ENCODE assay signal across 15 cellular contexts in the genomic region with DNA sequence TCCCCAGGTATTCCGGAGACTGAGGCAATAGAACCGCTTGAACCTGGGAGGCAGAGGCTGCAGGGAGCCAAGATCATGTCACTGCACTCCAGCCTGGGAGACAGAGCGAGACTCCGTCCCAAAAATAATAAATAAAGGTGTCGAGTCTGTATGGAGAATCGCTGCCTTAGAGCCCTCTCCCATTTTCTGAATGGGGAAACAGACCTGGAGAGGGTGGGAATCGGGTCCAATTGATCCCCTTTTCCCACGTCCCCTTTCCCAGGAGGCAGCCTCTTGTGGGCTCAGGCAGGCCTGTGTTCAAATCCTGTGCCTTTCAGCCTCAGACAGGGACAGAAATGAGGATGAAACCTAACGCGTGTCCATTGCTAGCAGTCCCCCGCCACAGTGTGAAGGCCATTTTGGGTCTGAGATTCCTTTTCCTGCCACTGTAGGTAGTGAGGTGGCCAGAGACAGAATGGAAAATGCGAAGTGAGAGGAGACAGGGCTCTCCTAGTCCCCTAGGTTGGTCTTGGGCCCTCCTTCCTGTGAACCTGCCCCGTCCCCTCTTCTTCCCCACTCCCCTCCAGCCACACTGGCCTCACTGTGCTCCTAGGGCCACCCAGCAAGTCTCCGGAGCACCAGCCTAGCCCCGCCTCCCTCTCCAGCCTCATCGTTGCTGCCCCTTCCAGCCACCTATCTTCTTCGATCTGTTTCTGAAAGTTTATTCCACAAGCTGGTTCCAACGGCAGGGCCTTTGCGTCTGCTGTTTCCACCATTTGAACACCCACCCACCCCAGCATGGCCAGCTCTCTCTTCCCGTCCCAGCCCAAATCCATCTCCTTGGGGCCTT. TPM values are rescaled to one million over a fixed set of nuclear protein-coding genes. Genes with fewer than 3 reads are reported as not detected.
DNase-seq lines count a peak whose midpoint lies in the region; ATAC-seq, FAIRE-seq and TF ChIP-seq lines count a peak whose summit lies in the region.
"Had no signal": no experiment of that assay in that cellular context is flagged by ENCODE, and none has a peak within 500 bp of the region (broad histone marks: within the 10 kb centered on the region; RNA-seq: fewer than 3 reads in every experiment).

No MANE protein-coding gene starts in this region.

- peaks cover 28% of the 10 kb centered on the region for H3K4me1 ChIP-seq in HepG2 (ENCODE audit: insufficient read depth, low read length)
- H3K4me1 ChIP-seq in right lobe of liver, result peaks cover 0 to 23% (median 14%) of the 10 kb centered on the region in 4 donors

- no peaks in the 10 kb centered on the region; a peak in 1 of 5 replicates for H3K27me3 ChIP-seq in HepG2 (ENCODE audit: control insufficient read depth in 1 of 2, insufficient read depth in 2 of 2, low read length in 2 of 2)
- no peaks in the 10 kb centered on the region for H3K27me3 ChIP-seq in right lobe of liver
- H3K27me3 ChIP-seq: pancreas, suprapubic skin had no signal

- WGBS in HepG2 (ENCODE audit: low lambda C conversion rate), result 77% methylated on average over 19 of the region's 20 CpGs
- 66% methylated on average over 15 of the region's 20 CpGs for WGBS in right lobe of liver (ENCODE audit: insufficient coverage, low coverage, low lambda C conversion rate, missing lambda C conversion rate)
- 54 to 70% (median 59%) methylated on average over 20 of the region's 20 CpGs for WGBS in adipose tissue, 3 donors

- H3K27ac ChIP-seq in HepG2 (ENCODE audit: extremely low read length, insufficient read depth, low read length) (peak overlapping the region; percentile 14), right lobe of liver (no peak overlapping the region), adipose tissue (ENCODE audit: low read depth, low read length) (peak overlapping the region; percentile 13)
- H3K27ac ChIP-seq: pancreas, suprapubic skin had no signal

- peaks cover 19% of the 10 kb centered on the region for H3K79me2 ChIP-seq in HepG2 (ENCODE audit: insufficient read depth, low read length)

- TF ChIP-seq CTCF in HepG2 (CRISPR knock-in tag; IDR thresholded peaks at IDR 0.05) (no peak), right lobe of liver (IDR thresholded peaks at IDR 0.05) (no peak)

- H3K4me2 ChIP-seq in HepG2 (ENCODE audit: low read depth, low read length), result no peak overlapping the region

- no TSS peak for BruUV-seq in HepG2 (replicated peaks; lab: Mats Ljungman, UMichigan)

- H3K27ac Mint-ChIP-seq in naive thymus-derived CD8-positive, alpha-beta T cell, result peak overlapping the region in 8 of 10 donors; percentile 58 to 100 (median 78)

- POLR2A ChIA-PET in HepG2 (lab: Yijun Ruan, JAX), result no interaction called here
- POLR2A ChIA-PET in naive thymus-derived CD8-positive, alpha-beta T cell (lab: Charles Lee), result interaction anchor here (1.2 to 3.9 kb wide), 2 partner anchors 32 to 41 kb away, joined by 6 to 54 read pairs; a partner anchor contains a TSS

- no peak overlapping the region for H2AFZ ChIP-seq in HepG2 (ENCODE audit: low read length)

- H4K20me1 ChIP-seq in HepG2 (ENCODE audit: insufficient read depth, low read length), result peaks cover 7% of the 10 kb centered on the region

- H3K4me3 Mint-ChIP-seq in naive thymus-derived CD8-positive, alpha-beta T cell, result peak overlapping the region in 3 of 10 donors; percentile 6 to 32 (median 15)
- H3K4me3 Mint-ChIP-seq: CD8-positive, alpha-beta T cell; central memory CD8-positive, alpha-beta T cell had no signal

- peaks cover 0 to 2% (median 0%) of the 10 kb centered on the region in 5 donors for H3K27me3 Mint-ChIP-seq in naive thymus-derived CD8-positive, alpha-beta T cell
- H3K27me3 Mint-ChIP-seq: central memory CD8-positive, alpha-beta T cell had no signal

- CTCF ChIA-PET in HepG2 (lab: Yijun Ruan, JAX; ENCODE audit: low intra/inter-chr PET ratio, low total read pairs), result no interaction called here

- DNase-seq in HepG2 (ENCODE audit: low spot score), result no peak
- no peak for DNase-seq in right lobe of liver
- DNase-seq in naive thymus-derived CD8-positive, alpha-beta T cell, result no peak
- no peak for DNase-seq in activated gamma-delta T cell treated with Interleukin-2 at 50 U/mL for 16 hours
- no peak for DNase-seq in NCI-H1436 treated with DMSO at 0.1 percent for 48 hours (lab: John Stamatoyannopoulos, UW)
- DNase-seq: CD8-positive, alpha-beta T cell; left colon; NCI-H1092 treated with DMSO at 0.1 percent for 48 hours; stimulated activated CD4-positive, alpha-beta T cell treated with anti-CD3 and anti-CD28 coated beads, Interleukin-4, amount 100 ng/mL, for 24 hours had no signal

- H3K9me3 ChIP-seq in HepG2 (ENCODE audit: low read length), result no peaks in the 10 kb centered on the region
- no peaks in the 10 kb centered on the region for H3K9me3 ChIP-seq in right lobe of liver
- H3K9me3 ChIP-seq: pancreas, suprapubic skin had no signal

- TF ChIP-seq EP300 in HepG2 (IDR thresholded peaks at IDR 0.05; ENCODE audit: low read depth in 2 of 2, low read length in 2 of 2), result no peak
- no peak for TF ChIP-seq EP300 in HepG2 (CRISPR knock-in tag; IDR thresholded peaks at IDR 0.05; ENCODE audit: borderline replicate concordance)

- FAIRE-seq in HepG2 (lab: Jason Lieb, UNC), result no peak
- FAIRE-seq: pancreas had no signal

- ATAC-seq in HepG2, result no peak
- no peak for ATAC-seq in right lobe of liver
- ATAC-seq in naive thymus-derived CD8-positive, alpha-beta T cell, result no peak
- ATAC-seq in GM18520 (IDR thresholded peaks at IDR 0.05; ENCODE audit: unreplicated experiment), result no peak
- no peak for ATAC-seq in HG03108 (IDR thresholded peaks at IDR 0.05; ENCODE audit: unreplicated experiment)
- ATAC-seq: CD8-positive, alpha-beta T cell; left colon; pancreas had no signal

- H3K4me1 Mint-ChIP-seq in naive thymus-derived CD8-positive, alpha-beta T cell, result peaks cover 19 to 45% (median 37%) of the 10 kb centered on the region in 4 donors

- no peak for TF ChIP-seq RAD21 in HepG2 (CRISPR knock-in tag; IDR thresholded peaks at IDR 0.05)

- H3K36me3 ChIP-seq in HepG2 (replicated peaks in 1 of 2; ENCODE audit: control insufficient read depth in 1 of 2, insufficient read depth in 2 of 2, low read length in 2 of 2), result peaks cover 17% of the 10 kb centered on the region in 2 experiments; a peak in 4 of 5 replicates
- H3K36me3 ChIP-seq in right lobe of liver, result peaks cover 0 to 13% (median 0%) of the 10 kb centered on the region in 4 donors

- peaks cover 0 to 10% (median 4%) of the 10 kb centered on the region in 3 donors for H3K36me3 Mint-ChIP-seq in naive thymus-derived CD8-positive, alpha-beta T cell

- peak in 1 of 2 experiments; percentile 32; a peak in 2 of 4 replicates for TF ChIP-seq POLR2A in HepG2 (IDR thresholded peaks at IDR 0.05; ENCODE audit: insufficient read depth in 1 of 2, low read depth in 2 of 2, low read length in 2 of 2)
- no peak for TF ChIP-seq POLR2A in right lobe of liver (IDR thresholded peaks at IDR 0.05)

- intact Hi-C loops in HepG2 (cut with micrococcal nuclease; ENCODE audit: unreplicated experiment), result loop anchor here (10.0 kb wide), 1 partner anchor 103 kb away; a partner anchor contains a TSS
- intact Hi-C loops in right lobe of liver (cut with DNase I), result no loop called here

- H3K9me3 Mint-ChIP-seq in naive thymus-derived CD8-positive, alpha-beta T cell, result no peaks in the 10 kb centered on the region
- H3K9me3 Mint-ChIP-seq: CD8-positive, alpha-beta T cell; central memory CD8-positive, alpha-beta T cell had no signal

- H3K4me3 ChIP-seq in HepG2 (replicated peaks in 1 of 3; ENCODE audit: insufficient read depth in 1 of 3, low read depth in 2 of 3, low read length in 3 of 3), result no peak overlapping the region
- H3K4me3 ChIP-seq in right lobe of liver, result no peak overlapping the region
- H3K4me3 ChIP-seq: pancreas, suprapubic skin had no signal

- 0 out of 2 replicates have a peak overlapping the region, but pooled peaks have one; percentile 16 for H3K9ac ChIP-seq in HepG2 (ENCODE audit: insufficient read depth, low read depth, low read length)

- in situ Hi-C loops in HepG2 (cut with HindIII; ENCODE audit: extremely low pct_ligation_motif_present, low pct_unique_long_range_greater_than_20kb), result no loop called here

RNA-seq across cellular contexts. Expression of a gene that starts 2.7 kb away (rescaled TPM):
- 47.4 and 64.1 TPM in 2 replicates for total RNA-seq in HepG2 (2016; rRNA removed; fragmentation: Illumina TruSeq; extraction: Trizol)
- total RNA-seq in HepG2 (2016; cell fraction: cytosol; rRNA removed; fragmentation: Illumina TruSeq; extraction: Trizol; ENCODE audit: low read depth), result 6.4 and 8.7 TPM in 2 replicates
- 45.0 and 57.8 TPM in 2 replicates for total RNA-seq in HepG2 (2016; cell fraction: insoluble cytoplasmic fraction; rRNA removed; fragmentation: Illumina TruSeq; extraction: Trizol)
- 23.2 TPM in 2 replicates for total RNA-seq in HepG2 (2016; cell fraction: membrane; rRNA removed; fragmentation: Illumina TruSeq; extraction: Trizol)
- total RNA-seq in HepG2 (2016; cell fraction: nucleus; rRNA removed; fragmentation: Illumina TruSeq; extraction: Trizol), result 32.4 and 36.4 TPM in 2 replicates
- 45.8 and 50.1 TPM in 2 replicates for polyA plus RNA-seq in HepG2 (2011; rRNA removed)
- 28.7 TPM in 2 replicates for polyA plus RNA-seq in HepG2 (2011; cell fraction: cytosol; rRNA removed)
- polyA plus RNA-seq in HepG2 (2011; cell fraction: nucleus; rRNA removed), result 70.7 and 76.7 TPM in 2 replicates
- polyA plus RNA-seq in HepG2 (2012), result 62.0 and 63.4 TPM in 2 replicates
- polyA plus RNA-seq in HepG2 (2016; cell fraction: cytosol; fragmentation: Illumina TruSeq; extraction: Trizol; ENCODE audit: low read depth), result 5.1 and 6.4 TPM in 2 replicates
- 59.1 and 66.7 TPM in 2 replicates for polyA plus RNA-seq in HepG2 (2016; cell fraction: insoluble cytoplasmic fraction; fragmentation: Illumina TruSeq; extraction: Trizol; ENCODE audit: low read depth)
- polyA plus RNA-seq in HepG2 (2016; cell fraction: membrane; fragmentation: Illumina TruSeq; extraction: Trizol; ENCODE audit: low read depth), result 14.0 and 14.8 TPM in 2 replicates
- 53.9 and 54.2 TPM in 2 replicates for polyA plus RNA-seq in HepG2 (2016; cell fraction: nucleus; fragmentation: Illumina TruSeq; extraction: Trizol; ENCODE audit: insufficient read depth, low read depth)
- 46.1 and 58.4 TPM in 2 replicates for polyA minus RNA-seq in HepG2 (2011; rRNA and poly(A)+ RNA removed; ENCODE audit: low replicate concordance)
- 29.3 and 32.2 TPM in 2 replicates for polyA minus RNA-seq in HepG2 (2011; cell fraction: cytosol; rRNA and poly(A)+ RNA removed)
- 33.0 and 36.7 TPM in 2 replicates for polyA minus RNA-seq in HepG2 (2011; cell fraction: nucleus; rRNA and poly(A)+ RNA removed)
- total RNA-seq in right lobe of liver, result 10 to 100 TPM; 17.1 to 22.6 (median 21.1) TPM
- polyA plus RNA-seq in adipose tissue, result 10 to 100 TPM; 27.4 to 32.6 (median 30.0) TPM
- total RNA-seq in naive thymus-derived CD8-positive, alpha-beta T cell, result 10 to 100 TPM; 81.1 to 85.8 TPM
- polyA plus RNA-seq in naive thymus-derived CD8-positive, alpha-beta T cell, result 10 to 100 TPM; 60.7 to 93.6 (median 70.5) TPM

RNA-seq across cellular contexts. Expression of a gene that starts 23.0 kb away (rescaled TPM):
- total RNA-seq in HepG2 (2016; rRNA removed; fragmentation: Illumina TruSeq; extraction: Trizol) (0.97 TPM in 1 of 2 replicates, not detected in the other), right lobe of liver (under 1 TPM in 3 of 6 experiments, not detected in 3; 0.37 to 0.78 (median 0.68) TPM)
- 0.35 TPM in 1 of 2 replicates, not detected in the other for total RNA-seq in HepG2 (2016; cell fraction: cytosol; rRNA removed; fragmentation: Illumina TruSeq; extraction: Trizol; ENCODE audit: low read depth)
- total RNA-seq in HepG2 (2016; cell fraction: insoluble cytoplasmic fraction; rRNA removed; fragmentation: Illumina TruSeq; extraction: Trizol), result 0.58 TPM in 1 of 2 replicates, not detected in the other
- total RNA-seq in HepG2 (2016; cell fraction: membrane; rRNA removed; fragmentation: Illumina TruSeq; extraction: Trizol), result not detected in 2 replicates
- 0.69 and 1.2 TPM in 2 replicates for total RNA-seq in HepG2 (2016; cell fraction: nucleus; rRNA removed; fragmentation: Illumina TruSeq; extraction: Trizol)
- polyA plus RNA-seq in HepG2 (2011; rRNA removed) (0.40 and 0.50 TPM in 2 replicates), adipose tissue (not detected)
- not detected in 2 replicates for polyA plus RNA-seq in HepG2 (2011; cell fraction: cytosol; rRNA removed)
- polyA plus RNA-seq in HepG2 (2011; cell fraction: nucleus; rRNA removed), result 0.40 and 1.1 TPM in 2 replicates
- 0.21 TPM in 1 of 2 replicates, not detected in the other for polyA plus RNA-seq in HepG2 (2012)
- polyA plus RNA-seq in HepG2 (2016; cell fraction: cytosol; fragmentation: Illumina TruSeq; extraction: Trizol; ENCODE audit: low read depth), result not detected in 2 replicates
- not detected in 2 replicates for polyA plus RNA-seq in HepG2 (2016; cell fraction: insoluble cytoplasmic fraction; fragmentation: Illumina TruSeq; extraction: Trizol; ENCODE audit: low read depth)
- polyA plus RNA-seq in HepG2 (2016; cell fraction: membrane; fragmentation: Illumina TruSeq; extraction: Trizol; ENCODE audit: low read depth), result not detected in 2 replicates
- not detected in 2 replicates for polyA plus RNA-seq in HepG2 (2016; cell fraction: nucleus; fragmentation: Illumina TruSeq; extraction: Trizol; ENCODE audit: insufficient read depth, low read depth)
- 2.1 and 4.3 TPM in 2 replicates for polyA minus RNA-seq in HepG2 (2011; rRNA and poly(A)+ RNA removed; ENCODE audit: low replicate concordance)
- not detected in 2 replicates for polyA minus RNA-seq in HepG2 (2011; cell fraction: cytosol; rRNA and poly(A)+ RNA removed)
- polyA minus RNA-seq in HepG2 (2011; cell fraction: nucleus; rRNA and poly(A)+ RNA removed), result 3.9 and 6.5 TPM in 2 replicates
- 1 to 10 TPM; 2.6 to 3.0 TPM for total RNA-seq in naive thymus-derived CD8-positive, alpha-beta T cell
- under 1 TPM in 1 of 3 donors, not detected in 2; 0.23 TPM for polyA plus RNA-seq in naive thymus-derived CD8-positive, alpha-beta T cell

RNA-seq across cellular contexts. Expression of a gene that starts 31.8 kb away (rescaled TPM):
- total RNA-seq in HepG2 (2016; rRNA removed; fragmentation: Illumina TruSeq; extraction: Trizol) (31.5 and 32.4 TPM in 2 replicates), right lobe of liver (100 to 1,000 TPM; 146 to 211 (median 170) TPM)
- 9.5 and 9.9 TPM in 2 replicates for total RNA-seq in HepG2 (2016; cell fraction: cytosol; rRNA removed; fragmentation: Illumina TruSeq; extraction: Trizol; ENCODE audit: low read depth)
- 27.7 and 33.5 TPM in 2 replicates for total RNA-seq in HepG2 (2016; cell fraction: insoluble cytoplasmic fraction; rRNA removed; fragmentation: Illumina TruSeq; extraction: Trizol)
- total RNA-seq in HepG2 (2016; cell fraction: membrane; rRNA removed; fragmentation: Illumina TruSeq; extraction: Trizol), result 19.2 and 24.7 TPM in 2 replicates
- total RNA-seq in HepG2 (2016; cell fraction: nucleus; rRNA removed; fragmentation: Illumina TruSeq; extraction: Trizol), result 26.9 and 30.5 TPM in 2 replicates
- polyA plus RNA-seq in HepG2 (2011; rRNA removed) (305 and 347 TPM in 2 replicates), adipose tissue (100 to 1,000 TPM in 2 of 3 donors, 10 to 100 TPM in 1; 77.4 to 398 (median 294) TPM)
- polyA plus RNA-seq in HepG2 (2011; cell fraction: cytosol; rRNA removed), result 171 and 227 TPM in 2 replicates
- polyA plus RNA-seq in HepG2 (2011; cell fraction: nucleus; rRNA removed), result 180 and 209 TPM in 2 replicates
- polyA plus RNA-seq in HepG2 (2012), result 258 and 265 TPM in 2 replicates
- 41.8 and 43.2 TPM in 2 replicates for polyA plus RNA-seq in HepG2 (2016; cell fraction: cytosol; fragmentation: Illumina TruSeq; extraction: Trizol; ENCODE audit: low read depth)
- 103 and 141 TPM in 2 replicates for polyA plus RNA-seq in HepG2 (2016; cell fraction: insoluble cytoplasmic fraction; fragmentation: Illumina TruSeq; extraction: Trizol; ENCODE audit: low read depth)
- 69.2 and 69.5 TPM in 2 replicates for polyA plus RNA-seq in HepG2 (2016; cell fraction: membrane; fragmentation: Illumina TruSeq; extraction: Trizol; ENCODE audit: low read depth)
- 118 and 123 TPM in 2 replicates for polyA plus RNA-seq in HepG2 (2016; cell fraction: nucleus; fragmentation: Illumina TruSeq; extraction: Trizol; ENCODE audit: insufficient read depth, low read depth)
- polyA minus RNA-seq in HepG2 (2011; rRNA and poly(A)+ RNA removed; ENCODE audit: low replicate concordance), result 63.4 and 306 TPM in 2 replicates
- polyA minus RNA-seq in HepG2 (2011; cell fraction: cytosol; rRNA and poly(A)+ RNA removed), result 173 and 208 TPM in 2 replicates
- 50.5 and 63.4 TPM in 2 replicates for polyA minus RNA-seq in HepG2 (2011; cell fraction: nucleus; rRNA and poly(A)+ RNA removed)
- total RNA-seq in naive thymus-derived CD8-positive, alpha-beta T cell, result 10 to 100 TPM; 34.7 to 36.5 TPM
- 10 to 100 TPM; 37.1 to 70.2 (median 37.9) TPM for polyA plus RNA-seq in naive thymus-derived CD8-positive, alpha-beta T cell

Comparison
In these comparisons a context has a peak if more than half of its experiments do, and no peak if none do; other contexts are left out.
1. H3K27ac ChIP-seq: peak in HepG2 (single experiment) and adipose tissue (single experiment); none in right lobe of liver (0 of 3).